ENCODE assay signal across 10 cellular contexts in genomic region chr7:100082978-100083377, GRCh38. TPM values are rescaled to one million over a fixed set of nuclear protein-coding genes. Genes with fewer than 3 reads are reported as not detected.
A peak's percentile ranks its signal among the peaks of the same experiment; 100 is the strongest.
DNase-seq lines count a peak whose midpoint lies in the region; ATAC-seq, FAIRE-seq and TF ChIP-seq lines count a peak whose summit lies in the region.
"Had no signal": no experiment of that assay in that cellular context is flagged by ENCODE, and none has a peak within 500 bp of the region (broad histone marks: within the 10 kb centered on the region; RNA-seq: fewer than 3 reads in every experiment).

No MANE protein-coding gene starts in this region.

- no peak overlapping the region for H4K8ac ChIP-seq in trophoblast cell (ENCODE audit: low read depth, low read length)

- H3K9ac ChIP-seq in PC-3 (ENCODE audit: low read length) (no peak overlapping the region), endodermal cell (ENCODE audit: extremely low read depth, low read length, poor library complexity, severe bottlenecking) (no peak overlapping the region), trophoblast cell (ENCODE audit: low read length) (no peak overlapping the region)

- WGBS in endodermal cell (ENCODE audit: insufficient coverage in 1 of 2, insufficient read length in 1 of 2), 2 experiments: 83 to 95% methylated on average over 4 of the region's 4 CpGs
- WGBS in trophoblast cell (ENCODE audit: extremely low coverage, insufficient coverage, insufficient read length): no CpG with 5 or more reads among the region's 4 CpGs

- H2BK12ac ChIP-seq in trophoblast cell (ENCODE audit: low read length): no peak overlapping the region

- no peak for ATAC-seq in PC-3

- BruUV-seq in PC-3 (replicated peaks; lab: Mats Ljungman, UMichigan): no TSS peak

- POLR2A ChIA-PET in PC-3 (lab: Charles Lee; ENCODE audit: unreplicated experiment): interaction anchor here (0.6 to 1.1 kb wide), 6 partner anchors 9 to 1204 kb away, joined by 4 to 30 read pairs (median 6); partner anchors contain the start of genes AP4M1 and MCM7

- no peak overlapping the region for H3K23ac ChIP-seq in trophoblast cell (ENCODE audit: low read length)

- H3K79me2 ChIP-seq in PC-3 (ENCODE audit: low read length): peaks cover 36% of the 10 kb centered on the region
- peaks cover 15% of the 10 kb centered on the region for H3K79me2 ChIP-seq in trophoblast cell (ENCODE audit: control insufficient read depth, insufficient read depth, low read length, poor library complexity)

- 0 out of 2 replicates have a peak, but pooled peaks cover 6% of the 10 kb centered on the region for H4K20me1 ChIP-seq in PC-3 (ENCODE audit: low read length)

- H3K14ac ChIP-seq in trophoblast cell (ENCODE audit: low read length): no peak overlapping the region

- no peak overlapping the region for H3K18ac ChIP-seq in trophoblast cell (ENCODE audit: low read length)

- H3K27me3 ChIP-seq in PC-3 (ENCODE audit: low read length): no peaks in the 10 kb centered on the region
- H3K27me3 ChIP-seq in endodermal cell (ENCODE audit: control insufficient read depth, insufficient read depth, low read length, poor library complexity, severe bottlenecking): no peaks in the 10 kb centered on the region
- no peaks in the 10 kb centered on the region for H3K27me3 ChIP-seq in trophoblast cell (ENCODE audit: insufficient read depth, low read length)
- H3K27me3 ChIP-seq: suprapubic skin had no signal

- intact Hi-C loops in PC-3 (cut with micrococcal nuclease): loop anchor here (5.0 kb wide), 2 partner anchors 44 to 676 kb away; partner anchors contain the start of genes BUD31, MBLAC1 and PDAP1

- H3K4me1 Mint-ChIP-seq in T-helper 1 cell treated with Interleukin-12 subunit alpha and Interleukin-12 subunit beta and Interleukin-4 antibody, amounts not matched to agents 30 μg/mL and 1 μg/mL, for 36 hours (ENCODE audit: low read depth): peaks cover 22% of the 10 kb centered on the region
- peaks cover 15% of the 10 kb centered on the region for H3K4me1 Mint-ChIP-seq in endodermal cell

- TF ChIP-seq CTCF in PC-3 (conservative IDR thresholded peaks at IDR 0.05; ENCODE audit: low read depth, low read length): no peak
- no peak for TF ChIP-seq CTCF in endodermal cell (conservative IDR thresholded peaks at IDR 0.05)

- H3K4me2 ChIP-seq in PC-3 (ENCODE audit: low read length) (peak overlapping the region; percentile 66; the same call in 1 of the 2 replicates), trophoblast cell (ENCODE audit: low read length) (peak overlapping the region; percentile 63)

- no peak overlapping the region for H2AK5ac ChIP-seq in trophoblast cell (ENCODE audit: low read length)

- no peak for FAIRE-seq in RCC 7860 (lab: Jason Lieb, UNC)
- FAIRE-seq: A204.1 had no signal

- H3K27ac Mint-ChIP-seq in T-helper 1 cell treated with Interleukin-12 subunit alpha and Interleukin-12 subunit beta and Interleukin-4 antibody, amounts not matched to agents 30 μg/mL and 1 μg/mL, for 36 hours: peak overlapping the region; percentile 81
- peak overlapping the region; percentile 87 for H3K27ac Mint-ChIP-seq in endodermal cell

- H3K36me3 ChIP-seq in PC-3 (ENCODE audit: low read depth, low read length) (peaks cover 13% of the 10 kb centered on the region; the same call in 1 of the 2 replicates), endodermal cell (ENCODE audit: control insufficient read depth, insufficient read depth, low read length) (peaks cover 22% of the 10 kb centered on the region), trophoblast cell (ENCODE audit: control insufficient read depth in 1 of 2, insufficient read depth in 2 of 2, low read length in 2 of 2) (peaks cover 10 to 13% of the 10 kb centered on the region in 2 experiments)

- no peaks in the 10 kb centered on the region for H3K9me3 Mint-ChIP-seq in T-helper 1 cell treated with Interleukin-12 subunit alpha and Interleukin-12 subunit beta and Interleukin-4 antibody, amounts not matched to agents 30 μg/mL and 1 μg/mL, for 36 hours
- peaks cover 11% of the 10 kb centered on the region for H3K9me3 Mint-ChIP-seq in endodermal cell

- peaks cover 10% of the 10 kb centered on the region for H3K27me3 Mint-ChIP-seq in T-helper 1 cell treated with Interleukin-12 subunit alpha and Interleukin-12 subunit beta and Interleukin-4 antibody, amounts not matched to agents 30 μg/mL and 1 μg/mL, for 36 hours (ENCODE audit: low read depth)
- H3K27me3 Mint-ChIP-seq in endodermal cell (ENCODE audit: insufficient read depth): no peaks in the 10 kb centered on the region

- no peak overlapping the region for H4K12ac ChIP-seq in trophoblast cell (ENCODE audit: low read depth, low read length)

- H2BK5ac ChIP-seq in trophoblast cell (ENCODE audit: low read depth, low read length, poor library complexity): no peak overlapping the region

- H3K4ac ChIP-seq in trophoblast cell (ENCODE audit: low read depth, low read length): no peak overlapping the region

- no peak overlapping the region for H4K91ac ChIP-seq in trophoblast cell (ENCODE audit: low read depth, low read length)

- no peaks in the 10 kb centered on the region for H3K9me2 ChIP-seq in PC-3 (replicated peaks; ENCODE audit: low read length)

- no peaks in the 10 kb centered on the region for H3F3A ChIP-seq in PC-3 (ENCODE audit: low read length, unreplicated experiment)

- H3K4me3 Mint-ChIP-seq in T-helper 1 cell treated with Interleukin-12 subunit alpha and Interleukin-12 subunit beta and Interleukin-4 antibody, amounts not matched to agents 30 μg/mL and 1 μg/mL, for 36 hours: peak overlapping the region; percentile 90
- H3K4me3 Mint-ChIP-seq in endodermal cell: peak overlapping the region; percentile 95

- H2AFZ ChIP-seq in PC-3 (ENCODE audit: low read length) (no peak overlapping the region), trophoblast cell (ENCODE audit: insufficient read depth, low read length, poor library complexity) (no peak overlapping the region)

- CTCF ChIA-PET in PC-3 (lab: Charles Lee): interaction anchor here (0.6 kb wide), 1 partner anchor 17 kb away, joined by 6 read pairs; no protein-coding TSS in a partner anchor

- no peak overlapping the region for H3K27ac ChIP-seq in PC-3 (ENCODE audit: low read length)
- no peak overlapping the region for H3K27ac ChIP-seq in endodermal cell (ENCODE audit: low read depth, low read length)
- H3K27ac ChIP-seq in trophoblast cell (ENCODE audit: low read depth, low read length): no peak overlapping the region
- H3K27ac ChIP-seq: suprapubic skin had no signal

- H3K4me1 ChIP-seq in PC-3 (ENCODE audit: insufficient read depth, low read length) (peaks cover 27% of the 10 kb centered on the region), endodermal cell (ENCODE audit: control insufficient read depth, insufficient read depth, low read length) (peaks cover 5% of the 10 kb centered on the region), trophoblast cell (ENCODE audit: control insufficient read depth in 1 of 2, insufficient read depth in 2 of 2, low read length in 2 of 2) (peaks cover 7 to 10% of the 10 kb centered on the region in 2 experiments)

- no peak overlapping the region for H3K4me3 ChIP-seq in PC-3 (ENCODE audit: low read length)
- peak overlapping the region; percentile 19 for H3K4me3 ChIP-seq in endodermal cell (ENCODE audit: low read length)
- no peak overlapping the region for H3K4me3 ChIP-seq in trophoblast cell (ENCODE audit: low read depth, low read length)

- DNase-seq in T-helper 1 cell: no peak
- DNase-seq in PC-3: no peak
- no peak for DNase-seq in endodermal cell
- no peak for DNase-seq in trophoblast cell
- DNase-seq in COR-L47 (lab: John Stamatoyannopoulos, UW): no peak
- DNase-seq in stimulated activated CD4-positive, alpha-beta T cell treated with anti-CD3 and anti-CD28 coated beads, Interleukin-12 subunit alpha, Interleukin-12 subunit beta, amount 100 ng/mL, for 4 hours: no peak
- DNase-seq in RCC 7860 (ENCODE audit: low spot score): no peak

- peaks cover 13% of the 10 kb centered on the region for H3K79me1 ChIP-seq in trophoblast cell (ENCODE audit: low read length)

- peaks cover 8% of the 10 kb centered on the region for H3K36me3 Mint-ChIP-seq in T-helper 1 cell treated with Interleukin-12 subunit alpha and Interleukin-12 subunit beta and Interleukin-4 antibody, amounts not matched to agents 30 μg/mL and 1 μg/mL, for 36 hours (ENCODE audit: low read depth)
- H3K36me3 Mint-ChIP-seq in endodermal cell (ENCODE audit: low read depth): peaks cover 28% of the 10 kb centered on the region

- no peak overlapping the region for H2BK120ac ChIP-seq in trophoblast cell (ENCODE audit: insufficient read depth, low read length, poor library complexity)

- H3K9me3 ChIP-seq in PC-3 (ENCODE audit: low read length) (no peaks in the 10 kb centered on the region), endodermal cell (ENCODE audit: control insufficient read depth, low read length) (peaks cover 12% of the 10 kb centered on the region), trophoblast cell (ENCODE audit: insufficient read depth, low read depth, low read length) (no peaks in the 10 kb centered on the region)
- H3K9me3 ChIP-seq: suprapubic skin had no signal

RNA-seq across cellular contexts. Expression of gene ZNF3, which starts 1.5 kb away (rescaled TPM):
- total RNA-seq in PC-3 (2014; rRNA removed) (16.5 and 18.0 TPM in 2 replicates), endodermal cell (10 to 100 TPM; 32.8 to 39.9 TPM)
- 48.7 TPM for polyA plus RNA-seq in endodermal cell (2013, experiment 1 of 2)
- 43.7 TPM for polyA plus RNA-seq in endodermal cell (2013, experiment 2 of 2)
- polyA plus RNA-seq in trophoblast cell (2013): 31.8 and 35.0 TPM in 2 replicates

RNA-seq across cellular contexts. Expression of gene COPS6, which starts 5.8 kb away (rescaled TPM):
- total RNA-seq in PC-3 (2014; rRNA removed) (95.7 and 110 TPM in 2 replicates), endodermal cell (100 to 1,000 TPM; 109 to 121 TPM)
- polyA plus RNA-seq in endodermal cell (2013, experiment 1 of 2): 105 TPM
- 104 TPM for polyA plus RNA-seq in endodermal cell (2013, experiment 2 of 2)
- 71.8 and 73.0 TPM in 2 replicates for polyA plus RNA-seq in trophoblast cell (2013)

RNA-seq across cellular contexts. Expression of gene MCM7, which starts 18.2 kb away (rescaled TPM):
- total RNA-seq in PC-3 (2014; rRNA removed) (208 and 226 TPM in 2 replicates), endodermal cell (100 to 1,000 TPM; 219 to 242 TPM)
- polyA plus RNA-seq in endodermal cell (2013, experiment 1 of 2): 247 TPM
- polyA plus RNA-seq in endodermal cell (2013, experiment 2 of 2): 223 TPM
- polyA plus RNA-seq in trophoblast cell (2013): 146 and 149 TPM in 2 replicates

RNA-seq across cellular contexts. Expression of gene AP4M1, which starts 18.5 kb away (rescaled TPM):
- 17.9 and 23.9 TPM in 2 replicates for total RNA-seq in PC-3 (2014; rRNA removed)
- 10 to 100 TPM; 26.3 to 31.5 TPM for total RNA-seq in endodermal cell
- 28.5 TPM for polyA plus RNA-seq in endodermal cell (2013, experiment 1 of 2)
- polyA plus RNA-seq in endodermal cell (2013, experiment 2 of 2): 26.7 TPM
- polyA plus RNA-seq in trophoblast cell (2013): 11.0 and 11.6 TPM in 2 replicates

RNA-seq across cellular contexts. Expression of gene ZSCAN21, which starts 33.4 kb away (rescaled TPM):
- total RNA-seq in PC-3 (2014; rRNA removed): 4.7 and 7.3 TPM in 2 replicates
- 10 to 100 TPM; 22.7 to 25.1 TPM for total RNA-seq in endodermal cell
- polyA plus RNA-seq in endodermal cell (2013, experiment 1 of 2): 18.8 TPM
- 16.1 TPM for polyA plus RNA-seq in endodermal cell (2013, experiment 2 of 2)
- 12.9 and 13.0 TPM in 2 replicates for polyA plus RNA-seq in trophoblast cell (2013)
